In genomic region chr17:42436401-42436800, GRCh38 we compare ENCODE assay signal across 9 cellular contexts. TPM values are rescaled to one million over a fixed set of nuclear protein-coding genes. Genes with fewer than 3 reads are reported as not detected.
DNase-seq lines count a peak whose midpoint lies in the region; ATAC-seq and TF ChIP-seq lines count a peak whose summit lies in the region.
"Had no signal": no experiment of that assay in that cellular context is flagged by ENCODE, and none has a peak within 500 bp of the region (broad histone marks: within the 10 kb centered on the region; RNA-seq: fewer than 3 reads in every experiment).

No MANE protein-coding gene starts in this region.

- no peaks in the 10 kb centered on the region for H4K20me1 ChIP-seq in osteoblast (ENCODE audit: insufficient read depth, low read length)

- H3K27me3 ChIP-seq in Peyer's patch (no peaks in the 10 kb centered on the region), osteoblast (ENCODE audit: insufficient read depth, low read length) (no peaks in the 10 kb centered on the region)

- no peak for TF ChIP-seq POLR2A in Peyer's patch (IDR thresholded peaks at IDR 0.05)

- H3K27ac ChIP-seq in Peyer's patch (peak overlapping the region in 3 of 4 donors; percentile 20 to 72 (median 61)), osteoblast (ENCODE audit: low read depth, low read length) (peak overlapping the region; percentile 96)

- no peak for TF ChIP-seq CTCF in Peyer's patch (IDR thresholded peaks at IDR 0.05)
- no peak for TF ChIP-seq CTCF in osteoblast (IDR thresholded peaks at IDR 0.05; ENCODE audit: extremely low read depth, low read depth, low read length)

- no peaks in the 10 kb centered on the region for H3K4me1 ChIP-seq in Peyer's patch
- H3K4me1 ChIP-seq in osteoblast (ENCODE audit: insufficient read depth, low read length), result peaks cover 10% of the 10 kb centered on the region

- H3K4me3 ChIP-seq in Peyer's patch (no peak overlapping the region), osteoblast (ENCODE audit: insufficient read depth, low read length) (peak overlapping the region; percentile 35)

- peak overlapping the region; percentile 78 for H3K4me2 ChIP-seq in osteoblast (ENCODE audit: insufficient read depth, low read length)

- H3K9me3 ChIP-seq in Peyer's patch (no peaks in the 10 kb centered on the region), osteoblast (ENCODE audit: low read depth, low read length) (no peaks in the 10 kb centered on the region)

- DNase-seq in AG08395 (ENCODE audit: low spot score) (peak; percentile 93), Peyer's patch (no peak), fibroblast of gingiva (ENCODE audit: low read depth) (peak; percentile 98), osteoblast (ENCODE audit: insufficient read length, low spot score, missing footprints) (peak; percentile 93), NCI-H1694 treated with DMSO at 0.1 percent for 48 hours (lab: John Stamatoyannopoulos, UW) (no peak), left lobe of liver (ENCODE audit: low spot score) (no peak)
- DNase-seq: CD8-positive, alpha-beta T cell had no signal

- no peaks in the 10 kb centered on the region for H3K79me2 ChIP-seq in osteoblast (ENCODE audit: insufficient read depth, low read length)

- H2AFZ ChIP-seq in osteoblast (ENCODE audit: low read length), result peak overlapping the region; percentile 83

- no peaks in the 10 kb centered on the region for H3K36me3 ChIP-seq in Peyer's patch
- no peaks in the 10 kb centered on the region for H3K36me3 ChIP-seq in osteoblast (ENCODE audit: insufficient read depth, low read length)

- ATAC-seq in GM19035 (IDR thresholded peaks at IDR 0.05; ENCODE audit: unreplicated experiment), result no peak
- no peak for ATAC-seq in HG02884 (IDR thresholded peaks at IDR 0.05; ENCODE audit: unreplicated experiment)
- no peak for ATAC-seq in left lobe of liver
- ATAC-seq: CD8-positive, alpha-beta T cell had no signal

RNA-seq across cellular contexts. Expression of gene CAVIN1, which starts 13.3 kb away (rescaled TPM):
- total RNA-seq in Peyer's patch (10 to 100 TPM; 16.3 to 94.9 (median 35.9) TPM), osteoblast (861 and 988 TPM in 2 replicates), left lobe of liver (12.3 TPM)
- total RNA-seq: CD8-positive, alpha-beta T cell had no signal

RNA-seq across cellular contexts. Expression of gene ATP6V0A1, which starts 22.3 kb away (rescaled TPM):
- total RNA-seq in Peyer's patch, result 100 to 1,000 TPM; 121 to 251 (median 204) TPM
- total RNA-seq in osteoblast, result 52.5 and 53.9 TPM in 2 replicates
- 42.8 TPM for total RNA-seq in left lobe of liver

RNA-seq across cellular contexts. Expression of gene STAT3, which starts 48.2 kb away (rescaled TPM):
- total RNA-seq in Peyer's patch, result 100 to 1,000 TPM; 178 to 219 (median 191) TPM
- 197 and 206 TPM in 2 replicates for total RNA-seq in osteoblast
- 112 TPM for total RNA-seq in left lobe of liver

Comparison
In these comparisons a context has a peak if more than half of its experiments do, and no peak if none do; other contexts are left out.
1. DNase-seq: peak in AG08395 (single experiment), fibroblast of gingiva (single experiment) and osteoblast (single experiment); none in Peyer's patch (0 of 3), NCI-H1694 treated with DMSO at 0.1 percent for 48 hours (single experiment) and left lobe of liver (single experiment).